Comparison of ENCODE assay signal across 19 cellular contexts in genomic region chr20:63043348-63044203, GRCh38. TPM values are rescaled to one million over a fixed set of nuclear protein-coding genes. Genes with fewer than 3 reads are reported as not detected.
DNase-seq lines count a peak whose midpoint lies in the region; ATAC-seq and TF ChIP-seq lines count a peak whose summit lies in the region.
"Had no signal": no experiment of that assay in that cellular context is flagged by ENCODE, and none has a peak within 500 bp of the region (broad histone marks: within the 10 kb centered on the region; RNA-seq: fewer than 3 reads in every experiment).

No MANE protein-coding gene starts in this region.

- intact Hi-C loops in right lobe of liver (cut with DNase I), result no loop called here

- H3K9me3 Mint-ChIP-seq in stimulated activated naive CD8-positive, alpha-beta T cell treated with anti-CD3 and anti-CD28 coated beads, Interleukin-15, amount 100 ng/mL, for 72 hours, result no peaks in the 10 kb centered on the region
- H3K9me3 Mint-ChIP-seq in central memory CD8-positive, alpha-beta T cell, result no peaks in the 10 kb centered on the region
- no peaks in the 10 kb centered on the region for H3K9me3 Mint-ChIP-seq in stimulated activated effector memory CD8-positive, alpha-beta T cell treated with anti-CD3 and anti-CD28 coated beads, Interleukin-12 subunit alpha, Interleukin-12 subunit beta, amount 100 ng/mL, for 72 hours

- DNase-seq in stimulated activated naive CD8-positive, alpha-beta T cell treated with anti-CD3 and anti-CD28 coated beads, Interleukin-15, amount 100 ng/mL, for 72 hours, result no peak
- DNase-seq in stimulated activated naive CD8-positive, alpha-beta T cell treated with anti-CD3 and anti-CD28 coated beads, Interleukin-15, Interleukin-2, amounts not matched to agents 100 U/mL and 50 U/mL, for 24 hours, result no peak
- DNase-seq in central memory CD8-positive, alpha-beta T cell (ENCODE audit: low spot score in 2 of 2), result no peak
- peak in 2 of 3 donors; percentile 16 to 39 for DNase-seq in right lobe of liver
- no peak for DNase-seq in COLO829 (ENCODE audit: low spot score)
- DNase-seq in AG08396 (ENCODE audit: low spot score), result no peak
- no peak for DNase-seq in stimulated activated effector memory CD8-positive, alpha-beta T cell treated with anti-CD3 and anti-CD28 coated beads, Interleukin-12 subunit alpha, Interleukin-12 subunit beta, amount 100 ng/mL, for 72 hours (ENCODE audit: low spot score in 2 of 2)
- DNase-seq: GDM1, H9, NCI-H1417 treated with DMSO at 0.1 percent for 48 hours, NCI-H1930, NCI-H345, NCI-H524 treated with DMSO at 0.1 percent for 48 hours, PC-3, RPMI8226, SJCRH30 had no signal

- H3K4me1 ChIP-seq in right lobe of liver, result no peaks in the 10 kb centered on the region
- H3K4me1 ChIP-seq: SJCRH30 had no signal

- H3K27ac Mint-ChIP-seq in stimulated activated naive CD8-positive, alpha-beta T cell treated with anti-CD3 and anti-CD28 coated beads, Interleukin-15, amount 100 ng/mL, for 72 hours, result no peak overlapping the region
- H3K27ac Mint-ChIP-seq in central memory CD8-positive, alpha-beta T cell (ENCODE audit: low read depth), result peak overlapping the region; percentile 69
- H3K27ac Mint-ChIP-seq in stimulated activated effector memory CD8-positive, alpha-beta T cell treated with anti-CD3 and anti-CD28 coated beads, Interleukin-12 subunit alpha, Interleukin-12 subunit beta, amount 100 ng/mL, for 72 hours, result no peak overlapping the region
- H3K27ac Mint-ChIP-seq: H9 had no signal

- H3K36me3 ChIP-seq in right lobe of liver, result no peaks in the 10 kb centered on the region
- H3K36me3 ChIP-seq: SJCRH30 had no signal

- H3K36me3 Mint-ChIP-seq in central memory CD8-positive, alpha-beta T cell (ENCODE audit: insufficient read depth), result no peaks in the 10 kb centered on the region
- no peaks in the 10 kb centered on the region for H3K36me3 Mint-ChIP-seq in stimulated activated effector memory CD8-positive, alpha-beta T cell treated with anti-CD3 and anti-CD28 coated beads, Interleukin-12 subunit alpha, Interleukin-12 subunit beta, amount 100 ng/mL, for 72 hours

- peaks cover 33% of the 10 kb centered on the region for H3K27me3 Mint-ChIP-seq in stimulated activated naive CD8-positive, alpha-beta T cell treated with anti-CD3 and anti-CD28 coated beads, Interleukin-15, amount 100 ng/mL, for 72 hours
- peaks cover 66% of the 10 kb centered on the region for H3K27me3 Mint-ChIP-seq in central memory CD8-positive, alpha-beta T cell

- no peaks in the 10 kb centered on the region for H3K27me3 ChIP-seq in right lobe of liver

- no peaks in the 10 kb centered on the region for H3K4me1 Mint-ChIP-seq in stimulated activated naive CD8-positive, alpha-beta T cell treated with anti-CD3 and anti-CD28 coated beads, Interleukin-15, amount 100 ng/mL, for 72 hours
- H3K4me1 Mint-ChIP-seq in central memory CD8-positive, alpha-beta T cell, result no peaks in the 10 kb centered on the region
- no peaks in the 10 kb centered on the region for H3K4me1 Mint-ChIP-seq in stimulated activated effector memory CD8-positive, alpha-beta T cell treated with anti-CD3 and anti-CD28 coated beads, Interleukin-12 subunit alpha, Interleukin-12 subunit beta, amount 100 ng/mL, for 72 hours
- H3K4me1 Mint-ChIP-seq: H9 had no signal

- peak; percentile 46 for ATAC-seq in stimulated activated naive CD8-positive, alpha-beta T cell treated with anti-CD3 and anti-CD28 coated beads, Interleukin-15, amount 100 ng/mL, for 72 hours
- ATAC-seq in stimulated activated naive CD8-positive, alpha-beta T cell treated with anti-CD3 and anti-CD28 coated beads, Interleukin-15, Interleukin-2, amounts not matched to agents 100 U/mL and 50 U/mL, for 24 hours, result no peak
- ATAC-seq in central memory CD8-positive, alpha-beta T cell (replicated peaks; ENCODE audit: extremely low read depth, poor library complexity, severe bottlenecking), result no peak
- no peak for ATAC-seq in right lobe of liver
- ATAC-seq in stimulated activated effector memory CD8-positive, alpha-beta T cell treated with anti-CD3 and anti-CD28 coated beads, Interleukin-12 subunit alpha, Interleukin-12 subunit beta, amount 100 ng/mL, for 72 hours, result no peak
- ATAC-seq: PC-3 had no signal

- H3K27ac ChIP-seq in right lobe of liver, result no peak overlapping the region
- H3K27ac ChIP-seq: SJCRH30 had no signal

- H3K9me3 ChIP-seq in right lobe of liver, result no peaks in the 10 kb centered on the region

- no peak for TF ChIP-seq POLR2A in right lobe of liver (IDR thresholded peaks at IDR 0.05)

- TF ChIP-seq CTCF in right lobe of liver (IDR thresholded peaks at IDR 0.05), result no peak

- H3K4me3 ChIP-seq in right lobe of liver, result no peak overlapping the region
- H3K4me3 ChIP-seq: SJCRH30 had no signal

- H3K4me3 Mint-ChIP-seq in stimulated activated naive CD8-positive, alpha-beta T cell treated with anti-CD3 and anti-CD28 coated beads, Interleukin-15, amount 100 ng/mL, for 72 hours, result no peak overlapping the region
- H3K4me3 Mint-ChIP-seq in central memory CD8-positive, alpha-beta T cell, result no peak overlapping the region
- H3K4me3 Mint-ChIP-seq in stimulated activated effector memory CD8-positive, alpha-beta T cell treated with anti-CD3 and anti-CD28 coated beads, Interleukin-12 subunit alpha, Interleukin-12 subunit beta, amount 100 ng/mL, for 72 hours, result no peak overlapping the region
- H3K4me3 Mint-ChIP-seq: H9 had no signal

- WGBS in right lobe of liver (ENCODE audit: insufficient coverage, low coverage, low lambda C conversion rate, missing lambda C conversion rate), result 69% methylated on average over 12 of the region's 64 CpGs

RNA-seq across cellular contexts. Expression of gene BHLHE23, which starts 36.8 kb away (rescaled TPM):
- total RNA-seq in right lobe of liver, result not detected
- total RNA-seq: Daoy, HT-29, MCF 10A, PC-3, SJCRH30 had no signal

Comparison
In these comparisons a context has a peak if more than half of its experiments do, and no peak if none do; other contexts are left out.
1. DNase-seq: peak in right lobe of liver (2 of 3); none in stimulated activated naive CD8-positive, alpha-beta T cell treated with anti-CD3 and anti-CD28 coated beads, Interleukin-15, amount 100 ng/mL, for 72 hours (0 of 2), stimulated activated naive CD8-positive, alpha-beta T cell treated with anti-CD3 and anti-CD28 coated beads, Interleukin-15, Interleukin-2, amounts not matched to agents 100 U/mL and 50 U/mL, for 24 hours (single experiment), central memory CD8-positive, alpha-beta T cell (0 of 2), COLO829 (single experiment), AG08396 (single experiment) and stimulated activated effector memory CD8-positive, alpha-beta T cell treated with anti-CD3 and anti-CD28 coated beads, Interleukin-12 subunit alpha, Interleukin-12 subunit beta, amount 100 ng/mL, for 72 hours (0 of 2).